ENCODE assay signal across 20 cellular contexts in the genomic region with DNA sequence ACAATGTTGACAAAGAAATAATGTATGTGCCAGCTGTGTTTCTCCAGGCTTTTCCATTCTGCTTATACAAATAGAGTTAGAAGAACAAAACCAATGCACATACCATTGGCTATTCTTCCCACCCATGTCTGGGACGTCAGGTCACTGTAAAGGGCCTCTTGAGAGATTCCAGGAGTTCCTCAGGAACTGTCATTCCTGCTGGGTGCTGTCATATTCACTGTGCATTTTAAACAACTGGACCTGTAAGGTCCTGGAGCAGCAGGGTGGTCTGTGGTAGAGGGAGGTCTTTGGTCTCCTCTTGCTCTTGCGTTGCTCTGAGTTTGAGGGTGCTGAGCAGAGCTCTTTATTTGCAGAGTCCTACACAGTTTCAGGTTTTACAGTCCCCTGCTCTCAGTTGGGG.
"Had no signal": no experiment of that assay in that cellular context is flagged by ENCODE, and none has a peak within 500 bp of the region (broad histone marks: within the 10 kb centered on the region; RNA-seq: fewer than 3 reads in every experiment).

No MANE protein-coding gene starts in this region.

- H3K4me3 ChIP-seq: coronary artery, gastrocnemius medialis, heart left ventricle, lower lobe of right lung, prostate gland, skin epidermis, suprapubic skin had no signal

- DNase-seq: activated CD4-positive, alpha-beta T cell treated with anti-CD3 and anti-CD28 coated beads, Interleukin-2, amount 10 ng/mL, durations not matched to agents 7 days and 5 days; activated CD8-positive, alpha-beta T cell treated with anti-CD3 and anti-CD28 coated beads, Interleukin-2, amount 10 ng/mL, durations not matched to agents 7 days and 5 days; activated naive CD4-positive, alpha-beta T cell treated with anti-CD3 and anti-CD28 coated beads for 36 hours; activated T-cell treated with anti-CD3 and anti-CD28 coated beads, Interleukin-2, amount 50 U/mL, for 4 hours; anterior cingulate cortex; gastrocnemius medialis; heart left ventricle; immature natural killer cell; lower lobe of right lung; midbrain; right cardiac atrium; stimulated activated CD4-positive, alpha-beta T cell treated with anti-CD3 and anti-CD28 coated beads, Interleukin-15, amount 100 ng/mL, for 24 hours; stimulated activated CD4-positive, alpha-beta T cell treated with anti-CD3 and anti-CD28 coated beads, Interleukin-2, amount 100 ng/mL, for 48 hours; stimulated activated naive CD8-positive, alpha-beta T cell treated with anti-CD3 and anti-CD28 coated beads, Interleukin-15, amount 100 ng/mL, for 72 hours had no signal

- H3K36me3 ChIP-seq: gastrocnemius medialis, heart left ventricle, lower lobe of right lung, prostate gland, suprapubic skin had no signal

- ATAC-seq: activated CD4-positive, CD25-positive, alpha-beta regulatory T cell treated with anti-CD3 and anti-CD28 coated beads, Interleukin-2, amount 50 U/mL, for 24 hours; activated CD8-positive, alpha-beta T cell treated with anti-CD3 and anti-CD28 coated beads, Interleukin-2, amount 10 ng/mL, durations not matched to agents 7 days and 5 days; activated T-cell treated with anti-CD3 and anti-CD28 coated beads, Interleukin-2, amount 50 U/mL, for 4 hours; esophagus mucosa; gastrocnemius medialis; heart left ventricle; lower lobe of right lung; right cardiac atrium; stimulated activated naive CD8-positive, alpha-beta T cell treated with anti-CD3 and anti-CD28 coated beads, Interleukin-15, amount 100 ng/mL, for 72 hours had no signal

- H3K4me1 ChIP-seq: gastrocnemius medialis, lower lobe of right lung, prostate gland, suprapubic skin had no signal

- H3K9me3 ChIP-seq: gastrocnemius medialis, heart left ventricle, lower lobe of right lung, prostate gland, suprapubic skin had no signal
